In the genomic region with DNA sequence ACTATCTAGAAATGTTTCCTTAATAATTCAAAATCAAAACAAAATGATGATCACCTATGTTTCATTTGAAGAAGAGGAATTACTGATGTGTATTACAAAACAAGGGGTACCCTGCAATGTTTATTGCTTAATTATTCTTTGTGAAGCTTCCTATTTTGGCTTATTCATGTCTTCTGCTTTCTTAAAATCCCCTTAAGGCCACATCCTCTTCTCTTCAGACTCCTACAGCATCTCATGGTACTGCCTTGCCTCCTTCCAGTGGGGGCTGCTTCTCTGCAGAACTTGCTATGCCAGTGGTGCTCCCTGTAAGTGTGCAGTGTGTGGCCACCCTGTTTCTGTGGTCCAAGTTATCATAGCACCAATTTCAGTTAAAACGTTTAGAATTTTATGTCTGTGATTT, we compare ENCODE assay signal across 8 cellular contexts. TPM values are rescaled to one million over a fixed set of nuclear protein-coding genes. Genes with fewer than 3 reads are reported as not detected.
A peak's percentile ranks its signal among the peaks of the same experiment; 100 is the strongest.
DNase-seq lines count a peak whose midpoint lies in the region; ATAC-seq lines count a peak whose summit lies in the region.

No MANE protein-coding gene starts in this region.

- H3K27me3 ChIP-seq in skeletal muscle satellite cell (ENCODE audit: control insufficient read depth, insufficient read depth, low read length), result no peaks in the 10 kb centered on the region

- H3K4me1 ChIP-seq in skeletal muscle satellite cell (ENCODE audit: control insufficient read depth, insufficient read depth, low read length), result peaks cover 9% of the 10 kb centered on the region

- DNase-seq in activated CD4-positive, alpha-beta T cell treated with anti-CD3 and anti-CD28 coated beads for 48 hours, result peak; percentile 2
- DNase-seq in activated CD4-positive, alpha-beta T cell treated with anti-CD3 and anti-CD28 coated beads, Interleukin-2, amount 50 U/mL, for 48 hours, result no peak
- DNase-seq in SKM-1 treated with dmso at 0.1 percent for 144 hours (lab: John Stamatoyannopoulos, UW; ENCODE audit: unreplicated experiment) (peak; percentile 93), NCI-H2196 (lab: John Stamatoyannopoulos, UW; ENCODE audit: unreplicated experiment) (no peak), epidermal melanocyte (ENCODE audit: insufficient read length, low spot score) (no peak), cerebellar cortex (ENCODE audit: low spot score) (no peak)

- H3K4me2 ChIP-seq in skeletal muscle satellite cell (ENCODE audit: low read length), result peak overlapping the region; percentile 8

- H3K9me3 ChIP-seq in skeletal muscle satellite cell (replicated peaks; ENCODE audit: low read length), result no peaks in the 10 kb centered on the region

- H3K36me3 ChIP-seq in skeletal muscle satellite cell (ENCODE audit: insufficient read depth, low read length), result no peaks in the 10 kb centered on the region

- ATAC-seq in HG02970 (IDR thresholded peaks at IDR 0.05; ENCODE audit: low FRiP score, unreplicated experiment), result peak; percentile 51

- no peak overlapping the region for H3K4me3 ChIP-seq in skeletal muscle satellite cell (ENCODE audit: low read length)

- no peak overlapping the region for H3K9ac ChIP-seq in skeletal muscle satellite cell (ENCODE audit: low read depth, low read length)

RNA-seq across cellular contexts. Expression of a gene that starts 35.0 kb away (rescaled TPM):
- 0.76 and 0.87 TPM in 2 replicates for total RNA-seq in skeletal muscle satellite cell (2012; rRNA removed)

RNA-seq across cellular contexts. Expression of a gene that starts 42.2 kb away (rescaled TPM):
- under 0.01 and 0.22 TPM in 2 replicates for total RNA-seq in skeletal muscle satellite cell (2012; rRNA removed)

Comparison
In these comparisons a context has a peak if more than half of its experiments do, and no peak if none do; other contexts are left out.
1. DNase-seq: peak in activated CD4-positive, alpha-beta T cell treated with anti-CD3 and anti-CD28 coated beads for 48 hours (single experiment) and SKM-1 treated with dmso at 0.1 percent for 144 hours (single experiment); none in activated CD4-positive, alpha-beta T cell treated with anti-CD3 and anti-CD28 coated beads, Interleukin-2, amount 50 U/mL, for 48 hours (0 of 2), NCI-H2196 (single experiment), epidermal melanocyte (single experiment) and cerebellar cortex (single experiment).